ENCODE assay signal across 8 cellular contexts in the genomic region with DNA sequence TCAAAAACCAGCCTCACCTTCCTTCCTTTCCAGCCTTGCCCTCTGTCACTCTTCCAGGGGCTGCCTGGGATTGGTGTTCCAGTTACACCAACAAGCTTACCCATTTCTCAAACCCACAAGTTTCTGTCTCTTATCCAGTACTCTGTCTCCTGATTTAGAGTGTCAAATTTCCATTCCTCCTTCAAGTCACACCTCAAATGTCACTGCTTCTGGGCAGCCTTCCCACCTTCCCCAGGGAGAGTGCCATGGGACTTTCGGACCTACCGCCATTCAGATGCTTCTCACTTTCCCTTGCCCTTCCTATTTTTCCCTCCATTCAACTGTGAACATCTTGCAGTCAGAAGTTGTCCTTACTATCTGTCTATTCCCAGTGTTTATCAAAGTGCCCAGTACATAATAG. TPM values are rescaled to one million over a fixed set of nuclear protein-coding genes. Genes with fewer than 3 reads are reported as not detected.
"Had no signal": no experiment of that assay in that cellular context is flagged by ENCODE, and none has a peak within 500 bp of the region (broad histone marks: within the 10 kb centered on the region; RNA-seq: fewer than 3 reads in every experiment).

No MANE protein-coding gene starts in this region.

- DNase-seq: IMR-90, KBM-7 had no signal

- H3K4me1 Mint-ChIP-seq: IgD-negative memory B cell had no signal

- H3K36me3 Mint-ChIP-seq: IgD-negative memory B cell had no signal

- FAIRE-seq: HepG2, HTR-8/SVneo had no signal

- ATAC-seq: HepG2 had no signal

- H3K4me3 Mint-ChIP-seq: IgD-negative memory B cell had no signal

- H3K27ac ChIP-seq: HL-60 had no signal

RNA-seq across cellular contexts. Expression of gene GRXCR2, which starts 2.0 kb away (rescaled TPM):
- total RNA-seq: HepG2, HT-29, HT1080, IMR-90 had no signal
- polyA plus RNA-seq: HepG2, IgD-negative memory B cell, IMR-90 had no signal
